ENCODE assay signal across 1 cellular context in genomic region chr6:148166339-148166949, GRCh38.
A peak's percentile ranks its signal among the peaks of the same experiment; 100 is the strongest.
TF ChIP-seq lines count a peak whose summit lies in the region.

No MANE protein-coding gene starts in this region.

TF ChIP-seq in HepG2, 621 proteins besides CTCF, POLR2A, EP300 and RAD21 (continued from another document):
- TF ChIP-seq CREB1 (IDR thresholded peaks at IDR 0.05) (no peak), CREB1 (CRISPR knock-in tag; IDR thresholded peaks at IDR 0.05) (peak; percentile 24; the same call in 1 of the 2 replicates), ZKSCAN5 (CRISPR knock-in tag; IDR thresholded peaks at IDR 0.05) (no peak)
